In the genomic region with DNA sequence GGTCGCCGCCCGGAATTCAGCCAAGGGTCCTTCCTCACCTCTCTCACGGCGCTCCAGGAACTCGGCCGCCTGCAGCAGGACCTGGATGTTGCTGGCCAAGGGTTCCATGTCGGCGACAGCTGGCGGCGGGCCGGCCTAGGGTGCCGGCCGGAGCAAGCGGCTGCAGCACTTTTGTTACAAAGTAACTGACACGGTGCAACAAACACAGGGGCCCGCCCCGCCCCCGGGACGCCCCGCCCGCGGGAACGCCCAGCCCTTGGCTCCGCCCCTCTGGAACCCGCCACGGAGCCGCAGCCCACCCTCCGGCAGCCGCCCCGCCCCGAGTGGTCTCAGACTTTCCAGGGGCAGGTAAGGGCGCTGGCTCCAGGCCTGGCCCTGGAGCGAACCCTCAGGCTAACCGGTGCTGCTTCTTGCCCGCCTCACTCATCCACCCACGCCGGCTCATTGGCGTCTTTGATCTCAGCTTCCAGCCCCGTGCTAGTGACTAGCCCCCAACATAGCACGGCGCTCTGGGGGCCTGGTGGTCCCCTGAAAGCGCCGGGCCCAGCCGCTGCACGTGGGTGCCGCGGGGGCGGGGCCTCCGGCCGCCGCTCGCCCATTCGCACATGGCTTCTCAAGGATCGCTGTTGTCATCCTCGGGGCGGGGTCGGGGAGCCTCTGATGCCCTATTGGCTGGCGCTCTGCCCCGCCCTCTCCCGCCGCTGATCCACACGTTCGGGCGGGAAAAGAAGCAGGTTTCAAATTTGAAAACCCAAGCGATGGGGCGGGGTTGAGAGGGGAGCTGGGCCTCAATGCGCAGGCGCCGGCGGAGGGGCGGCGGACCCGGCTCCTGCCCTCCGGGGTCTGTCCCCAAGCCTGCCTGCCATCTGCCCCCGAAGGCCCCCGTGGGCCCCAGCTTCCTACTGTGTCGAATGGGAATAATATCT, we compare ENCODE assay signal across 8 cellular contexts. TPM values are rescaled to one million over a fixed set of nuclear protein-coding genes. Genes with fewer than 3 reads are reported as not detected.
DNase-seq lines count a peak whose midpoint lies in the region; ATAC-seq and TF ChIP-seq lines count a peak whose summit lies in the region.

TSS of gene MXD3 (minus strand) at position 176 of the 926 bp plus-strand sequence. CDS start at position 108, 68 bp downstream.

- DNase-seq in NCI-H187 (lab: John Stamatoyannopoulos, UW) (peak; percentile 92), amniotic epithelial cell (ENCODE audit: low read depth) (peak; percentile 85), right atrium auricular region (ENCODE audit: low spot score) (peak; percentile 96), putamen (ENCODE audit: low spot score) (peak; percentile 95), vagina (ENCODE audit: extremely low spot score in 2 of 2) (no peak)

- TF ChIP-seq CTCF in right atrium auricular region (IDR thresholded peaks at IDR 0.05): no peak
- no peak for TF ChIP-seq CTCF in vagina (IDR thresholded peaks at IDR 0.05)

- H3K9me3 Mint-ChIP-seq in T-helper 1 cell treated with Interleukin-12 subunit alpha and Interleukin-12 subunit beta and Interleukin-4 antibody, amounts not matched to agents 30 μg/mL and 1 μg/mL, for 36 hours: no peaks in the 10 kb centered on the region

- H3K4me3 ChIP-seq in right atrium auricular region (peak within 1 kb of the TSS; percentile 42 to 58), vagina (peak within 1 kb of the TSS; percentile 44 to 48)

- TF ChIP-seq POLR2A in GM18505 (IDR thresholded peaks at IDR 0.05; ENCODE audit: borderline replicate concordance, extremely low read depth, insufficient read depth, insufficient read length) (peak; percentile 56), vagina (IDR thresholded peaks at IDR 0.05) (no peak)

- no peaks in the 10 kb centered on the region for H3K36me3 ChIP-seq in right atrium auricular region
- H3K36me3 ChIP-seq in vagina: no peaks in the 10 kb centered on the region

- H3K27me3 Mint-ChIP-seq in T-helper 1 cell treated with Interleukin-12 subunit alpha and Interleukin-12 subunit beta and Interleukin-4 antibody, amounts not matched to agents 30 μg/mL and 1 μg/mL, for 36 hours (ENCODE audit: low read depth): no peaks in the 10 kb centered on the region

- H3K27me3 ChIP-seq in right atrium auricular region (no peaks in the 10 kb centered on the region), vagina (no peaks in the 10 kb centered on the region)

- H3K4me3 Mint-ChIP-seq in T-helper 1 cell treated with Interleukin-12 subunit alpha and Interleukin-12 subunit beta and Interleukin-4 antibody, amounts not matched to agents 30 μg/mL and 1 μg/mL, for 36 hours: peak within 1 kb of the TSS; percentile 90

- H3K27ac ChIP-seq in right atrium auricular region: no peak within 1 kb of the TSS
- H3K27ac ChIP-seq in vagina: no peak within 1 kb of the TSS

- ATAC-seq in GM18505 (IDR thresholded peaks at IDR 0.05; ENCODE audit: unreplicated experiment): peak; percentile 69
- ATAC-seq in HG02943 (IDR thresholded peaks at IDR 0.05; ENCODE audit: low read depth, unreplicated experiment): peak; percentile 70

- H3K4me1 ChIP-seq in right atrium auricular region (peaks cover 0 to 26% of the 10 kb centered on the region in 2 donors), vagina (peaks cover 25% of the 10 kb centered on the region)

- H3K27ac Mint-ChIP-seq in T-helper 1 cell treated with Interleukin-12 subunit alpha and Interleukin-12 subunit beta and Interleukin-4 antibody, amounts not matched to agents 30 μg/mL and 1 μg/mL, for 36 hours: peak within 1 kb of the TSS; percentile 95

- peaks cover 37% of the 10 kb centered on the region for H3K4me1 Mint-ChIP-seq in T-helper 1 cell treated with Interleukin-12 subunit alpha and Interleukin-12 subunit beta and Interleukin-4 antibody, amounts not matched to agents 30 μg/mL and 1 μg/mL, for 36 hours (ENCODE audit: low read depth)

- H3K9me3 ChIP-seq in right atrium auricular region (no peaks in the 10 kb centered on the region), vagina (no peaks in the 10 kb centered on the region)

- intact Hi-C loops in vagina (cut with DNase I): loop anchor here (2.0 to 10.0 kb wide), 2 partner anchors 143 to 185 kb away; partner anchors contain the start of gene PDLIM7

- H3K36me3 Mint-ChIP-seq in T-helper 1 cell treated with Interleukin-12 subunit alpha and Interleukin-12 subunit beta and Interleukin-4 antibody, amounts not matched to agents 30 μg/mL and 1 μg/mL, for 36 hours (ENCODE audit: low read depth): peaks cover 11% of the 10 kb centered on the region

RNA-seq across cellular contexts. Expression of gene MXD3, which starts in this region (rescaled TPM):
- total RNA-seq in right atrium auricular region (1 to 10 TPM; 1.6 to 1.8 TPM), vagina (5.4 TPM)

Comparison
In these comparisons a context has a peak if more than half of its experiments do, and no peak if none do; other contexts are left out.
1. DNase-seq: peak in NCI-H187 (2 of 2), amniotic epithelial cell (single experiment), right atrium auricular region (single experiment) and putamen (single experiment); none in vagina (0 of 2).